Comparison of ENCODE assay signal across 1 cellular context in the genomic region with DNA sequence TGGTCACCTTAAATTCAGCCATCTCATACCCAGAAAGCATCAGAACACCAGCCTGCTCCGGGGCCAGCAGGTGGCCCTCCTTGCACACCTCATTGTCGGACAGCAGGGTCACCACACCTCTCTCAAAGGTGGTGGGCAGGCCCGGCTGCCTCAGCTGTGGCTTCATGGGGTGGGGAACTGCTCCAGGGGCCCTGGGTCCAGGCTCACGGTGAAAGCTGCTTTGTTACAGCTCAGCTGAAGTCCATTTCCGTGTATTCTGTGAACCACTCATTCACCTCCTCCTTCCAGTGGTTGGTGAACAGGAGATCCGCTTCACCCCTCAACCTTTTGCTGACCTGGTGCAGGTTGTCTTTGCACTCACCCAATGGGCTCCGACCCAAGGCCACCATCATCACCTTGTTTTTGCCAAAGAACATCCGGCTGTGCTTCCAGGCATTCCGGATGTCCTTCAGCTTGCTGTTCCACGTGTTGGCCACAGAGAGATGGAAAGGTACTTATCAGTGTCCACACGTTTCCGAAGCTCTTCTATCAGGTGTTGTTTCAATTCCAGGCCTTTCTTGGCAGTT.
TF ChIP-seq lines count a peak whose summit lies in the region.

No MANE protein-coding gene starts in this region.

TF ChIP-seq in H1, 55 proteins besides CTCF, POLR2A, EP300 and RAD21 (continued from another document):
- TF ChIP-seq RBBP5 (IDR thresholded peaks at IDR 0.05; ENCODE audit: borderline replicate concordance, low read depth, low read length) (no peak), TAF1 (IDR thresholded peaks at IDR 0.05; ENCODE audit: low read depth, low read length) (no peak), SP2 (IDR thresholded peaks at IDR 0.05; ENCODE audit: low read length) (no peak), RXRA (IDR thresholded peaks at IDR 0.05; ENCODE audit: insufficient read depth, low read depth, low read length) (no peak), RNF2 (IDR thresholded peaks at IDR 0.05; ENCODE audit: borderline replicate concordance, low read depth, low read length, missing control alignments, poor library complexity, severe bottlenecking) (no peak), GTF2F1 (IDR thresholded peaks at IDR 0.05; ENCODE audit: borderline replicate concordance, low read depth, low read length) (no peak)
